8 cellular contexts compared by ENCODE assay signal in genomic region chr2:237691908-237692600, GRCh38.
DNase-seq lines count a peak whose midpoint lies in the region; ATAC-seq and TF ChIP-seq lines count a peak whose summit lies in the region.

No MANE protein-coding gene starts in this region.

- TF ChIP-seq CTCF in left lung (IDR thresholded peaks at IDR 0.05), result no peak

- ATAC-seq in HG03095 (IDR thresholded peaks at IDR 0.05; ENCODE audit: unreplicated experiment) (peak; percentile 45), left lung (peak; percentile 74)
- ATAC-seq in activated CD4-positive, alpha-beta T cell treated with anti-CD3 and anti-CD28 coated beads for 36 hours, result peak; percentile 59

- peaks cover 63% of the 10 kb centered on the region for H3K4me1 ChIP-seq in ACC112 (ENCODE audit: control insufficient read depth, insufficient read depth, low read length, unreplicated experiment)
- peaks cover 48 to 80% of the 10 kb centered on the region in 2 donors for H3K4me1 ChIP-seq in left lung

- H3K9me3 Mint-ChIP-seq in activated CD4-positive, alpha-beta T cell treated with anti-CD3 and anti-CD28 coated beads for 36 hours (ENCODE audit: low read depth), result no peaks in the 10 kb centered on the region

- H3K27me3 ChIP-seq in ACC112 (ENCODE audit: insufficient read depth, low read length), result no peaks in the 10 kb centered on the region
- H3K27me3 ChIP-seq in left lung, result no peaks in the 10 kb centered on the region

- intact Hi-C loops in activated CD4-positive, alpha-beta T cell treated with anti-CD3 and anti-CD28 coated beads for 36 hours (cut with DNase I, micrococcal nuclease), result loop anchor here (1.0 to 10.0 kb wide), 14 partner anchors 52 to 1710 kb away; partner anchors contain the start of genes PER2 (in 2 of the 2), HDAC4 (in 1 of the 2), ILKAP (in 1 of the 2) and SCLY (in 1 of the 2)
- intact Hi-C loops in left lung (cut with DNase I), result loop anchor here in 1 of 2 donors (10.0 kb wide), 1 partner anchor 53 kb away; no protein-coding TSS in a partner anchor

- H3K27ac ChIP-seq in ACC112 (ENCODE audit: low read depth, low read length) (peak overlapping the region; percentile 87), cingulate gyrus (ENCODE audit: low read depth, low read length) (peak overlapping the region; percentile 65), left lung (peak overlapping the region; percentile 96 to 100)

- H2AFZ ChIP-seq in ACC112 (ENCODE audit: low read length, unreplicated experiment), result peak overlapping the region; percentile 71

- peak; percentile 43 to 87 for DNase-seq in NCI-H446 (lab: John Stamatoyannopoulos, UW)
- peak; percentile 98 for DNase-seq in activated CD4-positive, alpha-beta T cell treated with anti-CD3 and anti-CD28 coated beads for 36 hours
- peak; percentile 98 to 100 for DNase-seq in left lung
- DNase-seq in stimulated activated CD4-positive, alpha-beta T cell treated with anti-CD3 and anti-CD28 coated beads, Interleukin-4, amount 100 ng/mL, for 4 hours, result peak; percentile 91 to 96

- POLR2A ChIA-PET in activated CD4-positive, alpha-beta T cell treated with anti-CD3 and anti-CD28 coated beads for 36 hours (lab: Charles Lee), result interaction anchor here (1.5 to 3.5 kb wide), 4 partner anchors 9 to 18 kb away, joined by 3 to 35 read pairs (median 12); no protein-coding TSS in a partner anchor

- peaks cover 64% of the 10 kb centered on the region for H3K4me1 Mint-ChIP-seq in activated CD4-positive, alpha-beta T cell treated with anti-CD3 and anti-CD28 coated beads for 36 hours

- peak overlapping the region; percentile 97 for H3K4me3 Mint-ChIP-seq in activated CD4-positive, alpha-beta T cell treated with anti-CD3 and anti-CD28 coated beads for 36 hours

- H3K27me3 Mint-ChIP-seq in activated CD4-positive, alpha-beta T cell treated with anti-CD3 and anti-CD28 coated beads for 36 hours, result no peaks in the 10 kb centered on the region

- H3K4me3 ChIP-seq in ACC112 (ENCODE audit: low read depth, low read length) (peak overlapping the region; percentile 92), left lung (peak overlapping the region; percentile 78 to 83)

- H3K36me3 Mint-ChIP-seq in activated CD4-positive, alpha-beta T cell treated with anti-CD3 and anti-CD28 coated beads for 36 hours (ENCODE audit: low read depth), result peaks cover 17% of the 10 kb centered on the region

- H3K36me3 ChIP-seq in ACC112 (ENCODE audit: insufficient read depth, low read length) (no peaks in the 10 kb centered on the region), left lung (no peaks in the 10 kb centered on the region)

- peak; percentile 63 for TF ChIP-seq POLR2A in GM18526 (IDR thresholded peaks at IDR 0.05; ENCODE audit: extremely low read depth, insufficient read length)

- CTCF ChIA-PET in activated CD4-positive, alpha-beta T cell treated with anti-CD3 and anti-CD28 coated beads for 36 hours (lab: Charles Lee), result interaction anchor here (0.7 to 4.7 kb wide), 6 partner anchors 10 to 111 kb away, joined by 3 to 43 read pairs (median 4); no protein-coding TSS in a partner anchor

- H3K79me2 ChIP-seq in ACC112 (ENCODE audit: control insufficient read depth, insufficient read depth, low read length, unreplicated experiment), result peaks cover 45% of the 10 kb centered on the region

- H3K27ac Mint-ChIP-seq in activated CD4-positive, alpha-beta T cell treated with anti-CD3 and anti-CD28 coated beads for 36 hours, result peak overlapping the region; percentile 97

- H3K9me3 ChIP-seq in left lung, result no peaks in the 10 kb centered on the region

Comparison
In these comparisons a context has a peak if more than half of its experiments do, and no peak if none do; other contexts are left out.
1. Peak in every context shown above with its lines: DNase-seq, ATAC-seq, H3K4me3 ChIP-seq and H3K27ac ChIP-seq.